ENCODE assay signal across 1 cellular context in genomic region chr7:137867289-137867688, GRCh38.
TF ChIP-seq lines count a peak whose summit lies in the region.

No MANE protein-coding gene starts in this region.

TF ChIP-seq in HepG2, 621 proteins besides CTCF, POLR2A, EP300 and RAD21:
- TF ChIP-seq ZNF362 (CRISPR knock-in tag; IDR thresholded peaks at IDR 0.05; ENCODE audit: borderline replicate concordance): no peak
